28 cellular contexts compared by ENCODE assay signal in genomic region chr18:22243513-22243912, GRCh38.
"Had no signal": no experiment of that assay in that cellular context is flagged by ENCODE, and none has a peak within 500 bp of the region (broad histone marks: within the 10 kb centered on the region; RNA-seq: fewer than 3 reads in every experiment).

No MANE protein-coding gene starts in this region.

- H3K9me3 ChIP-seq: heart right ventricle, lower lobe of right lung, prostate gland, right atrium auricular region, stomach, thyroid gland had no signal

- DNase-seq: dorsolateral prefrontal cortex; effector CD4-positive, alpha-beta T cell; endodermal cell; foreskin keratinocyte; glutamatergic neuron; heart right ventricle; hypothalamus; immature natural killer cell; islet precursor cell; kidney glomerular epithelial cell; left ventricle myocardium superior; lower lobe of right lung; naive B cell; nucleus accumbens; stimulated activated CD4-positive, alpha-beta T cell treated with anti-CD3 and anti-CD28 coated beads, Interleukin-12 subunit alpha, Interleukin-12 subunit beta, amount 100 ng/mL, for 4 hours; stimulated activated CD4-positive, alpha-beta T cell treated with anti-CD3 and anti-CD28 coated beads, Interleukin-1b, Interleukin-23, amount 100 ng/mL, for 48 hours; stimulated activated CD4-positive, alpha-beta T cell treated with anti-CD3 and anti-CD28 coated beads, Interleukin-4, amount 100 ng/mL, for 1 hour; stimulated activated naive CD4-positive, alpha-beta T cell treated with Interleukin-2 at 50 U/mL for 16 hours; stomach; thyroid gland had no signal

- H3K36me3 ChIP-seq: heart right ventricle, lower lobe of right lung, prostate gland, right atrium auricular region, stomach, thyroid gland had no signal

- ATAC-seq: esophagus mucosa; foreskin keratinocyte; heart right ventricle; left ventricle myocardium superior; lower lobe of right lung; natural killer cell treated with Interleukin-12 subunit alpha and Interleukin-12 subunit beta and Interleukin-15 and Interleukin-18, amount 100 ng/mL, for 72 hours; sciatic nerve; stimulated activated effector memory CD8-positive, alpha-beta T cell treated with anti-CD3 and anti-CD28 coated beads, Interleukin-12 subunit alpha, Interleukin-12 subunit beta, amount 100 ng/mL, for 72 hours had no signal

- H3K4me3 ChIP-seq: dorsolateral prefrontal cortex, heart right ventricle, lower lobe of right lung, prostate gland, right atrium auricular region, smooth muscle cell, stomach, thyroid gland had no signal

- H3K27ac ChIP-seq: dorsolateral prefrontal cortex, epithelial cell of prostate, foreskin keratinocyte, heart right ventricle, lower lobe of right lung, prostate gland, right atrium auricular region, stomach, thyroid gland had no signal

- H3K4me1 ChIP-seq: foreskin keratinocyte, heart right ventricle, lower lobe of right lung, prostate gland, right atrium auricular region, thyroid gland had no signal

- H3K27me3 ChIP-seq: heart right ventricle, right atrium auricular region, stomach, thyroid gland had no signal
